Comparison of ENCODE assay signal across 8 cellular contexts in the genomic region with DNA sequence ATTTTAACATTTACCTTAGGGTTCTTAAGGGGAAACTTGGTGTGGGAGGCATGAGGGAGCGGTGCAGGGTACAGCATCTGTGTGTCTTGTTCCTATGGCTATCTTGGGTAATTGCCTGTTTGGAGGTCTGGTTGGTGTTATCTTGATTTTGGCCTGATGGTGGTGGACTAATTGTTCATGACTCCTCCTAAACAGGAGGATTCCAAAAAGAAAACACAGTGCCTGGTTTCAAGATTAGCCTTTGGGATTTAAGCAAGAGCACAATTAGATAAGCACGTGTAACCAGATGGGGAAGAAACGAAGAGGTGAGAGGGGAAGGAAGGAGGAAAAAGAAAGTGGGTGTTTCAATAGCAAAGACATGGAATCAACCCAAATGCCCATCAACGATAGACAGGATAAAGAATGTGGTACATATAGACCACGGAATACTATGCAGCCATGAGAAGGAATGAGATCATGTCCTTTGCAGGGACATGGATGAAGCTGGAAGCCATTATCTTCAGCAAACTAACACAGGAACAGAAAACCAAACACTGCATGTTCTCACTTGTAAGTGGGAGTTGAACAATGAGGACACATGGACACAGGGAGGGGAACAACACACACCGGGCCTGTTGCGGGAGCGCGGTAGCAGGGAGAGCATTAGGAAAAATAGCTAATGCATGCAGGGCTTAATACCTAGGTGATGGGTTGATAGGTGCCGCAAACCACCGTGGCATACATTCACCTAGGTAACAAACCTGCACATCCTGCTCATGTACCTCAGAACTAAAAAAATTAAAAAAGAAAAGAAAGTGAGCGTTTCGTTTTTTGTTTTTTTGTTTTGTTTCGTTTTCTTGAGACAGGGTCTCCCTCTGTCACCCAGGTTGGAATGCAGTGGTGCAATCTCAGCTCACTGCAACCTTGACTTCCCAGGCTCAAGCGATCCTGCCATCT. TPM values are rescaled to one million over a fixed set of nuclear protein-coding genes. Genes with fewer than 3 reads are reported as not detected.
DNase-seq lines count a peak whose midpoint lies in the region; ATAC-seq lines count a peak whose summit lies in the region.
"Not testable (repeated sequence)": the region's sequence is repeated elsewhere in the genome, so short reads cannot be mapped to it uniquely, and the experiment has no call there.

No MANE protein-coding gene starts in this region.

- H3K27ac ChIP-seq in CD4-positive, CD25-positive, alpha-beta regulatory T cell (ENCODE audit: insufficient read depth, low read length, poor library complexity, severe bottlenecking): not testable (repeated sequence)
- peak overlapping the region; percentile 29 for H3K27ac ChIP-seq in naive thymus-derived CD4-positive, alpha-beta T cell (ENCODE audit: low read depth, low read length)

- peak overlapping the region; percentile 6 to 51 (median 44) for H3K4me3 Mint-ChIP-seq in CD4-positive, CD25-positive, alpha-beta regulatory T cell
- not testable (repeated sequence) for H3K4me3 Mint-ChIP-seq in T-cell; activated CD4-positive, alpha-beta T cell treated with anti-CD3 and anti-CD28 coated beads, Interleukin-2, amount 10 ng/mL, durations not matched to agents 7 days and 5 days; activated T-helper 1 cell treated with anti-CD3 and anti-CD28 coated beads, Interleukin-12 subunit alpha, Interleukin-12 subunit beta, Interleukin-2, Interleukin-4 antibody, amounts not matched to agents 30 ng/mL and 10 ng/mL and 1 ng/mL, durations not matched to agents 14 hours and 24 hours and 36 hours; activated naive CD8-positive, alpha-beta T cell treated with anti-CD3 and anti-CD28 coated beads for 36 hours
- H3K4me3 Mint-ChIP-seq in naive thymus-derived CD4-positive, alpha-beta T cell: peak overlapping the region in 8 of 10 donors; percentile 30 to 65 (median 43)

- H3K36me3 ChIP-seq in CD4-positive, CD25-positive, alpha-beta regulatory T cell (ENCODE audit: control insufficient read depth, insufficient read depth, low read length); naive thymus-derived CD4-positive, alpha-beta T cell (ENCODE audit: control insufficient read depth in 2 of 3, insufficient read depth in 3 of 3, low read length in 3 of 3): not testable (repeated sequence)

- not testable (repeated sequence) for H3K36me3 Mint-ChIP-seq in CD4-positive, CD25-positive, alpha-beta regulatory T cell; T-cell; activated CD4-positive, alpha-beta T cell treated with anti-CD3 and anti-CD28 coated beads, Interleukin-2, amount 10 ng/mL, durations not matched to agents 7 days and 5 days (ENCODE audit: low read depth); activated T-helper 1 cell treated with anti-CD3 and anti-CD28 coated beads, Interleukin-12 subunit alpha, Interleukin-12 subunit beta, Interleukin-2, Interleukin-4 antibody, amounts not matched to agents 30 ng/mL and 10 ng/mL and 1 ng/mL, durations not matched to agents 14 hours and 24 hours and 36 hours (ENCODE audit: low read depth)
- H3K36me3 Mint-ChIP-seq in activated naive CD8-positive, alpha-beta T cell treated with anti-CD3 and anti-CD28 coated beads for 36 hours: peaks cover 13% of the 10 kb centered on the region
- peaks cover 0 to 10% (median 0%) of the 10 kb centered on the region in 5 donors for H3K36me3 Mint-ChIP-seq in naive thymus-derived CD4-positive, alpha-beta T cell

- not testable (repeated sequence) for H3K4me3 ChIP-seq in CD4-positive, CD25-positive, alpha-beta regulatory T cell (ENCODE audit: low read depth, low read length); naive thymus-derived CD4-positive, alpha-beta T cell (ENCODE audit: low read length)

- not testable (repeated sequence) for H3K27me3 Mint-ChIP-seq in CD4-positive, CD25-positive, alpha-beta regulatory T cell; T-cell; activated CD4-positive, alpha-beta T cell treated with anti-CD3 and anti-CD28 coated beads, Interleukin-2, amount 10 ng/mL, durations not matched to agents 7 days and 5 days; activated T-helper 1 cell treated with anti-CD3 and anti-CD28 coated beads, Interleukin-12 subunit alpha, Interleukin-12 subunit beta, Interleukin-2, Interleukin-4 antibody, amounts not matched to agents 30 ng/mL and 10 ng/mL and 1 ng/mL, durations not matched to agents 14 hours and 24 hours and 36 hours (ENCODE audit: insufficient read depth); activated naive CD8-positive, alpha-beta T cell treated with anti-CD3 and anti-CD28 coated beads for 36 hours; naive thymus-derived CD4-positive, alpha-beta T cell

- not testable (repeated sequence) for ATAC-seq in CD4-positive, CD25-positive, alpha-beta regulatory T cell (ENCODE audit: low read depth in 2 of 2); naive thymus-derived CD4-positive, alpha-beta T cell
- ATAC-seq in T-cell (replicated peaks in 1 of 4): peak in 1 of 4 experiments; percentile 32

- not testable (repeated sequence) for H3K9me3 Mint-ChIP-seq in CD4-positive, CD25-positive, alpha-beta regulatory T cell; T-cell; activated CD4-positive, alpha-beta T cell treated with anti-CD3 and anti-CD28 coated beads, Interleukin-2, amount 10 ng/mL, durations not matched to agents 7 days and 5 days; activated T-helper 1 cell treated with anti-CD3 and anti-CD28 coated beads, Interleukin-12 subunit alpha, Interleukin-12 subunit beta, Interleukin-2, Interleukin-4 antibody, amounts not matched to agents 30 ng/mL and 10 ng/mL and 1 ng/mL, durations not matched to agents 14 hours and 24 hours and 36 hours; activated naive CD8-positive, alpha-beta T cell treated with anti-CD3 and anti-CD28 coated beads for 36 hours; naive thymus-derived CD4-positive, alpha-beta T cell

- not testable (repeated sequence) for H3K9me3 ChIP-seq in CD4-positive, CD25-positive, alpha-beta regulatory T cell (ENCODE audit: control insufficient read depth in 2 of 2, low read length in 2 of 2); naive thymus-derived CD4-positive, alpha-beta T cell (ENCODE audit: control insufficient read depth in 2 of 3, low read length in 3 of 3)

- H3K4me1 ChIP-seq in CD4-positive, CD25-positive, alpha-beta regulatory T cell (ENCODE audit: control insufficient read depth, insufficient read depth, low read length, poor library complexity, severe bottlenecking): peaks cover 17% of the 10 kb centered on the region
- peaks cover 0 to 20% of the 10 kb centered on the region in 2 donors for H3K4me1 ChIP-seq in naive thymus-derived CD4-positive, alpha-beta T cell (ENCODE audit: control insufficient read depth in 2 of 2, insufficient read depth in 2 of 2, low read length in 2 of 2)

- H3K27ac Mint-ChIP-seq in CD4-positive, CD25-positive, alpha-beta regulatory T cell: peak overlapping the region; percentile 75 to 92 (median 83)
- peak overlapping the region; percentile 62 to 72 for H3K27ac Mint-ChIP-seq in T-cell
- H3K27ac Mint-ChIP-seq in activated CD4-positive, alpha-beta T cell treated with anti-CD3 and anti-CD28 coated beads, Interleukin-2, amount 10 ng/mL, durations not matched to agents 7 days and 5 days: peak overlapping the region; percentile 76
- H3K27ac Mint-ChIP-seq in activated T-helper 1 cell treated with anti-CD3 and anti-CD28 coated beads, Interleukin-12 subunit alpha, Interleukin-12 subunit beta, Interleukin-2, Interleukin-4 antibody, amounts not matched to agents 30 ng/mL and 10 ng/mL and 1 ng/mL, durations not matched to agents 14 hours and 24 hours and 36 hours: peak overlapping the region; percentile 57
- peak overlapping the region; percentile 61 for H3K27ac Mint-ChIP-seq in activated naive CD8-positive, alpha-beta T cell treated with anti-CD3 and anti-CD28 coated beads for 36 hours
- H3K27ac Mint-ChIP-seq in naive thymus-derived CD4-positive, alpha-beta T cell: peak overlapping the region in 8 of 9 donors; percentile 13 to 83 (median 69)

- CTCF ChIA-PET in T-cell (lab: Charles Lee): interaction anchor here (0.8 to 1.1 kb wide), 3 partner anchors 20 to 113 kb away, joined by 3 to 5 read pairs (median 3); no protein-coding TSS in a partner anchor
- CTCF ChIA-PET in activated CD4-positive, alpha-beta T cell treated with anti-CD3 and anti-CD28 coated beads, Interleukin-2, amount 10 ng/mL, durations not matched to agents 7 days and 5 days (lab: Charles Lee): interaction anchor here (1.1 kb wide), 1 partner anchor 195 kb away, joined by 3 read pairs; no protein-coding TSS in a partner anchor
- CTCF ChIA-PET in naive thymus-derived CD4-positive, alpha-beta T cell (lab: Charles Lee): interaction anchor here (0.8 to 1.5 kb wide), 4 partner anchors 8 to 61 kb away, joined by 3 to 4 read pairs (median 3); no protein-coding TSS in a partner anchor

- POLR2A ChIA-PET in T-cell (lab: Charles Lee): interaction anchor here in 1 of 2 donors (0.6 to 1.1 kb wide), 2 partner anchors 71 to 76 kb away, joined by 5 to 7 read pairs; no protein-coding TSS in a partner anchor
- POLR2A ChIA-PET in activated CD4-positive, alpha-beta T cell treated with anti-CD3 and anti-CD28 coated beads, Interleukin-2, amount 10 ng/mL, durations not matched to agents 7 days and 5 days (lab: Charles Lee): not testable (repeated sequence)
- POLR2A ChIA-PET in naive thymus-derived CD4-positive, alpha-beta T cell (lab: Charles Lee): interaction anchor here (0.8 to 2.7 kb wide), 6 partner anchors 9 to 102 kb away, joined by 5 to 16 read pairs (median 8); a partner anchor contains a TSS

- intact Hi-C loops in activated T-helper 1 cell treated with anti-CD3 and anti-CD28 coated beads, Interleukin-12 subunit alpha, Interleukin-12 subunit beta, Interleukin-2, Interleukin-4 antibody, amounts not matched to agents 30 ng/mL and 10 ng/mL and 1 ng/mL, durations not matched to agents 14 hours and 24 hours and 36 hours (cut with micrococcal nuclease): not testable (repeated sequence)
- intact Hi-C loops in naive thymus-derived CD4-positive, alpha-beta T cell (cut with micrococcal nuclease): loop anchor here in 1 of 2 donors (2.0 kb wide), 1 partner anchor 61 kb away; no protein-coding TSS in a partner anchor

- not testable (repeated sequence) for H3K27me3 ChIP-seq in CD4-positive, CD25-positive, alpha-beta regulatory T cell (ENCODE audit: control insufficient read depth, insufficient read depth, low read length); naive thymus-derived CD4-positive, alpha-beta T cell (ENCODE audit: control insufficient read depth in 2 of 2, insufficient read depth in 2 of 2, low read length in 2 of 2)

- DNase-seq in CD4-positive, CD25-positive, alpha-beta regulatory T cell: peak in 1 of 3 donors; percentile 37
- peak; percentile 50 for DNase-seq in ELF-1 (ENCODE audit: low read depth, low spot score)
- DNase-seq in NCI-H82 (lab: John Stamatoyannopoulos, UW): peak; percentile 84
- peak in 1 of 34 experiments; percentile 28 for DNase-seq in T-cell
- not testable (repeated sequence) for DNase-seq in activated CD4-positive, alpha-beta T cell treated with anti-CD3 and anti-CD28 coated beads, Interleukin-2, amount 10 ng/mL, durations not matched to agents 7 days and 5 days; activated T-helper 1 cell treated with anti-CD3 and anti-CD28 coated beads, Interleukin-12 subunit alpha, Interleukin-12 subunit beta, Interleukin-2, Interleukin-4 antibody, amounts not matched to agents 30 ng/mL and 10 ng/mL and 1 ng/mL, durations not matched to agents 14 hours and 24 hours and 36 hours (ENCODE audit: low spot score); activated naive CD8-positive, alpha-beta T cell treated with anti-CD3 and anti-CD28 coated beads for 36 hours
- DNase-seq in naive thymus-derived CD4-positive, alpha-beta T cell: peak in 5 of 9 donors; percentile 13 to 59 (median 36)

- H3K4me1 Mint-ChIP-seq in CD4-positive, CD25-positive, alpha-beta regulatory T cell: peaks cover 12 to 28% (median 19%) of the 10 kb centered on the region in 4 donors
- peaks cover 15 to 22% (median 17%) of the 10 kb centered on the region in 3 donors for H3K4me1 Mint-ChIP-seq in T-cell
- peaks cover 20% of the 10 kb centered on the region for H3K4me1 Mint-ChIP-seq in activated CD4-positive, alpha-beta T cell treated with anti-CD3 and anti-CD28 coated beads, Interleukin-2, amount 10 ng/mL, durations not matched to agents 7 days and 5 days
- H3K4me1 Mint-ChIP-seq in activated T-helper 1 cell treated with anti-CD3 and anti-CD28 coated beads, Interleukin-12 subunit alpha, Interleukin-12 subunit beta, Interleukin-2, Interleukin-4 antibody, amounts not matched to agents 30 ng/mL and 10 ng/mL and 1 ng/mL, durations not matched to agents 14 hours and 24 hours and 36 hours (ENCODE audit: low read depth): peaks cover 13% of the 10 kb centered on the region
- H3K4me1 Mint-ChIP-seq in activated naive CD8-positive, alpha-beta T cell treated with anti-CD3 and anti-CD28 coated beads for 36 hours: peaks cover 18% of the 10 kb centered on the region
- H3K4me1 Mint-ChIP-seq in naive thymus-derived CD4-positive, alpha-beta T cell: peaks cover 8 to 32% (median 20%) of the 10 kb centered on the region in 7 donors

RNA-seq across cellular contexts. Expression of a gene that starts 21.1 kb away (rescaled TPM):
- total RNA-seq in CD4-positive, CD25-positive, alpha-beta regulatory T cell: 7.7 TPM
- 10 to 100 TPM; 21.6 to 25.4 (median 22.9) TPM for polyA plus RNA-seq in CD4-positive, CD25-positive, alpha-beta regulatory T cell
- 10 to 100 TPM; 12.6 to 30.3 (median 29.3) TPM for total RNA-seq in T-cell
- total RNA-seq in activated CD4-positive, alpha-beta T cell treated with anti-CD3 and anti-CD28 coated beads, Interleukin-2, amount 10 ng/mL, durations not matched to agents 7 days and 5 days: 10 to 100 TPM; 34.4 to 36.1 TPM
- 87.5 and 88.4 TPM in 2 replicates for total RNA-seq in activated T-helper 1 cell treated with anti-CD3 and anti-CD28 coated beads, Interleukin-12 subunit alpha, Interleukin-12 subunit beta, Interleukin-2, Interleukin-4 antibody, amounts not matched to agents 30 ng/mL and 10 ng/mL and 1 ng/mL, durations not matched to agents 14 hours and 24 hours and 36 hours
- total RNA-seq in activated naive CD8-positive, alpha-beta T cell treated with anti-CD3 and anti-CD28 coated beads for 36 hours: 100 to 1,000 TPM; 140 to 148 TPM
- 10 to 100 TPM; 13.3 to 60.4 (median 26.4) TPM for total RNA-seq in naive thymus-derived CD4-positive, alpha-beta T cell
- 10 to 100 TPM; 37.9 to 47.7 TPM for polyA plus RNA-seq in naive thymus-derived CD4-positive, alpha-beta T cell
